Comparison of ENCODE assay signal across 1 cellular context in the genomic region with DNA sequence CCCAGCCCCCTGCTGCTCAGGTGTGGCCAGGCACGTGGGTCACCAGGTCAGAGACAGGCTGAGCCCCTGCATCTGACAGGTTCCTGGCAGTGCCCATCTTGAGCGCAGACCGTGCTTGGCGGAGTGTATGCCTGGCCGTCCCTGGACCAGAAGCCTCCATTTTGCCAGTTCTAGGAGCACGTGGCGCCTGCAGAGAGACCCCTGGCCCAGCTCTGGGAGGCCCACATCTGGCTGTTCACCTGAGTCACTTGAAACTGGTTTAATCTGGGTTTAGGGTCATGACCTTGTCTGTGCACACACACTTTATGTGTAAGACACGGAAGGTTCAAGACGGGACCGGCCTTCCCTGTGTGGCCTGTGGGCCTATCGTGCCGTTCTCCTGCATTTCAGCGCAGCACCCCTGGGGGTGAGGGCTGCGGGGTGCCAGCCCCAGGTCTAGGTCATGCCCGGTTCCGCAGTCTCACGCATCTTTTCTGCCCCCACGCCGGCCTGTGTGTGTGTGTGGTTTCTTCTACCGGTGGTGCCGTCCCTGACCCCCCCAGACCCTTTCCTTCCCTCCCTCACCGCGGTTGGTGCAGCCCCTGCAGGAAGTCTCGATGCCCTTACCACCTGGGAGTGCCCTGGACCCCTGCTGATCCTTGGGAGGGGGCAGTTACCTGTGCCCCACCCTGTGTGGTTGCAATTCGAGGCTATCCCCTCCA.
TF ChIP-seq lines count a peak whose summit lies in the region.

No MANE protein-coding gene starts in this region.

TF ChIP-seq in IMR-90, 13 proteins besides CTCF, POLR2A, EP300 and RAD21:
- TF ChIP-seq MXI1 (IDR thresholded peaks at IDR 0.05; ENCODE audit: borderline replicate concordance, low read depth, low read length): no peak
